ENCODE assay signal across 8 cellular contexts in genomic region chr1:174158767-174159252, GRCh38. TPM values are rescaled to one million over a fixed set of nuclear protein-coding genes. Genes with fewer than 3 reads are reported as not detected.
DNase-seq lines count a peak whose midpoint lies in the region; TF ChIP-seq lines count a peak whose summit lies in the region.

No MANE protein-coding gene starts in this region.

- in situ Hi-C loops in G401 (cut with HindIII; ENCODE audit: low sequenced_read_pairs) = no loop called here

- no peaks in the 10 kb centered on the region for H3K27me3 Mint-ChIP-seq in activated naive CD4-positive, alpha-beta T cell treated with anti-CD3 and anti-CD28 coated beads, Interleukin-2, amount 10 ng/mL, durations not matched to agents 7 days and 5 days

- no peak for TF ChIP-seq CTCF in choroid plexus epithelial cell (conservative IDR thresholded peaks at IDR 0.05; ENCODE audit: low read depth, low read length)

- peak overlapping the region; percentile 96 for H3K27ac Mint-ChIP-seq in activated naive CD4-positive, alpha-beta T cell treated with anti-CD3 and anti-CD28 coated beads, Interleukin-2, amount 10 ng/mL, durations not matched to agents 7 days and 5 days

- peak overlapping the region; percentile 81 for H3K4me3 ChIP-seq in choroid plexus epithelial cell (ENCODE audit: low read depth, low read length)
- peak overlapping the region; percentile 63 to 85 for H3K4me3 ChIP-seq in muscle layer of colon (ENCODE audit: low read depth in 1 of 2, low read length in 2 of 2)

- H3K27ac ChIP-seq in muscle layer of colon (ENCODE audit: low read depth, low read length) = peak overlapping the region; percentile 45

- DNase-seq in activated naive CD4-positive, alpha-beta T cell treated with anti-CD3 and anti-CD28 coated beads, Interleukin-2, amount 10 ng/mL, durations not matched to agents 7 days and 5 days = no peak
- no peak for DNase-seq in activated naive CD4-positive, alpha-beta T cell treated with anti-CD3 and anti-CD28 coated beads, Interleukin-2, amount 50 U/mL, for 16 hours
- DNase-seq in NCI-H526 treated with DMSO at 0.1 percent for 48 hours (lab: John Stamatoyannopoulos, UW) (peak; percentile 95), choroid plexus epithelial cell (ENCODE audit: low read depth) (no peak), DMS114 treated with DMSO at 0.1 percent for 48 hours (lab: John Stamatoyannopoulos, UW; ENCODE audit: unreplicated experiment) (no peak), AG08396 (ENCODE audit: low spot score) (no peak), G401 (ENCODE audit: low spot score) (no peak)

- H3K36me3 ChIP-seq in muscle layer of colon (ENCODE audit: insufficient read depth, low read length) = no peaks in the 10 kb centered on the region

- peaks cover 60% of the 10 kb centered on the region for H3K4me1 Mint-ChIP-seq in activated naive CD4-positive, alpha-beta T cell treated with anti-CD3 and anti-CD28 coated beads, Interleukin-2, amount 10 ng/mL, durations not matched to agents 7 days and 5 days

- peak overlapping the region; percentile 89 for H3K4me3 Mint-ChIP-seq in activated naive CD4-positive, alpha-beta T cell treated with anti-CD3 and anti-CD28 coated beads, Interleukin-2, amount 10 ng/mL, durations not matched to agents 7 days and 5 days

- no peaks in the 10 kb centered on the region for H3K9me3 Mint-ChIP-seq in activated naive CD4-positive, alpha-beta T cell treated with anti-CD3 and anti-CD28 coated beads, Interleukin-2, amount 10 ng/mL, durations not matched to agents 7 days and 5 days

- H3K36me3 Mint-ChIP-seq in activated naive CD4-positive, alpha-beta T cell treated with anti-CD3 and anti-CD28 coated beads, Interleukin-2, amount 10 ng/mL, durations not matched to agents 7 days and 5 days = peaks cover 4% of the 10 kb centered on the region

- H3K4me1 ChIP-seq in muscle layer of colon (ENCODE audit: insufficient read depth, low read length) = peaks cover 5% of the 10 kb centered on the region

- CTCF ChIA-PET in activated naive CD4-positive, alpha-beta T cell treated with anti-CD3 and anti-CD28 coated beads, Interleukin-2, amount 10 ng/mL, durations not matched to agents 7 days and 5 days (lab: Charles Lee) = no interaction called here

- no peaks in the 10 kb centered on the region for H3K27me3 ChIP-seq in muscle layer of colon (ENCODE audit: control insufficient read depth in 1 of 2, insufficient read depth in 2 of 2, low read length in 2 of 2)

- no peaks in the 10 kb centered on the region for H3K9me3 ChIP-seq in muscle layer of colon (ENCODE audit: low read length)

- peak overlapping the region; percentile 62 for H3K9ac ChIP-seq in muscle layer of colon (ENCODE audit: low read length)

RNA-seq across cellular contexts. Expression of gene RABGAP1L, which starts 0.5 kb away (rescaled TPM):
- total RNA-seq in G401 (2014; rRNA removed; shearing (Covaris generic)) = 17.0 and 23.3 TPM in 2 replicates
